14 cellular contexts compared by ENCODE assay signal in the genomic region with DNA sequence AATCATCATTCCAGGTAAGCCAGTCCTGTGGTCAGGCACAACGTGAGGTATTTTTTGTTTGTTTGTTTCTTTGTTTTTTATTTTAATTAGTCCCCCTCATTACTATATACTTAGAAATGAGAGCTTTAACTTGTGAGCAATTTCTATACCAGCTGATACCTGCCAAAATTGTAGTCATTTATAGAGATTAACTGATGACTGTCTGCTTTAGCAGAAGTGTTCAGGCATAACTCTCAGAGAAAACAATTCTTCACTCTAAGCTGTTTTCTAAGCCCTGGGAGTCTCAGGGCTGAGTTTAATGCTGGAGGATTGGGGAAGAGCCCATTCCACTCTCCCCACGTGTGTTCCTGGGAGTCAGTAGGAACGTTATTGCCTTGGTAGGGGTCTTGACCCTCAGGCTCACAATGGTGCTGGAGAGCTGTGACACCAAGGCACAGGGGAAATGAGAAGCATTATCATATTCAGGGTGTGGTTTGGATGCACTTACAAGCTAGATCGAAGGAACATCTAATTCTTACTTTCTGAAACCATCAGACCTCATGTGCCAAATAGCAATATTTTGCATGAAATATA.
A peak's percentile ranks its signal among the peaks of the same experiment; 100 is the strongest.
DNase-seq lines count a peak whose midpoint lies in the region; ATAC-seq, FAIRE-seq and TF ChIP-seq lines count a peak whose summit lies in the region.
"Had no signal": no experiment of that assay in that cellular context is flagged by ENCODE, and none has a peak within 500 bp of the region (broad histone marks: within the 10 kb centered on the region; RNA-seq: fewer than 3 reads in every experiment).

No MANE protein-coding gene starts in this region.

- no peak for TF ChIP-seq RAD21 in K562 (CRISPR knock-in tag; conservative IDR thresholded peaks at IDR 0.05 in 1 of 2, IDR thresholded peaks at IDR 0.05 in 1 of 2)

- 65% methylated on average over 4 of the region's 4 CpGs for WGBS in K562 (ENCODE audit: insufficient coverage, low coverage, missing lambda C conversion rate)
- 17% methylated on average over 4 of the region's 4 CpGs for WGBS in right lobe of liver (ENCODE audit: insufficient coverage, low coverage, low lambda C conversion rate, missing lambda C conversion rate)
- WGBS in thyroid gland, 2 donors = 35 to 39% methylated on average over 4 of the region's 4 CpGs

- H3K27ac ChIP-seq in K562 (ENCODE audit: extremely low read depth, low read depth, low read length) (no peak overlapping the region), right lobe of liver (peak overlapping the region in 2 of 3 donors; percentile 71 to 86), thyroid gland (peak overlapping the region; percentile 79 to 90 (median 88))

- no TSS peak for BruUV-seq in K562 (replicated peaks; lab: Mats Ljungman, UMichigan)

- no peaks in the 10 kb centered on the region for H3K27me3 Mint-ChIP-seq in endothelial cell (ENCODE audit: unreplicated experiment)

- no peak overlapping the region for H3K9ac ChIP-seq in K562 (ENCODE audit: insufficient read depth in 1 of 2, low read depth in 2 of 2, low read length in 2 of 2)

- TF ChIP-seq POLR2A in NB4 (IDR thresholded peaks at IDR 0.05; ENCODE audit: extremely low read depth, insufficient read length) = no peak
- TF ChIP-seq POLR2A in K562 (conservative IDR thresholded peaks at IDR 0.05) = no peak
- peak; percentile 0 for TF ChIP-seq POLR2A in right lobe of liver (IDR thresholded peaks at IDR 0.05)
- no peak for TF ChIP-seq POLR2A in thyroid gland (IDR thresholded peaks at IDR 0.05)

- no peak overlapping the region for H3K4me2 ChIP-seq in K562 (ENCODE audit: insufficient read depth, low read length)

- FAIRE-seq in K562 (lab: Jason Lieb, UNC) = peak; percentile 37

- no peaks in the 10 kb centered on the region for H3K9me3 Mint-ChIP-seq in endothelial cell (ENCODE audit: unreplicated experiment)
- H3K9me3 Mint-ChIP-seq: H9 had no signal

- no peak for DNase-seq in NB4 (ENCODE audit: low read depth)
- no peak for DNase-seq in K562 (ENCODE audit: extremely low read depth in 1 of 4, low spot score in 3 of 4)
- no peak for DNase-seq in right lobe of liver
- no peak for DNase-seq in thyroid gland
- no peak for DNase-seq in kidney tubule cell (ENCODE audit: low spot score)
- no peak for DNase-seq in endothelial cell (ENCODE audit: low spot score)
- DNase-seq: activated naive CD4-positive, alpha-beta T cell treated with anti-CD3 and anti-CD28 coated beads, Interleukin-2, amount 50 U/mL, for 16 hours; DMS 273 treated with DMSO at 0.1 percent for 48 hours; H9; mesendoderm; NCI-H1694; stimulated activated CD4-positive, alpha-beta T cell treated with anti-CD3 and anti-CD28 coated beads, Interleukin-4, amount 100 ng/mL, for 4 hours had no signal

- no peaks in the 10 kb centered on the region for H4K20me1 ChIP-seq in K562 (replicated peaks; ENCODE audit: control insufficient read depth, insufficient read depth, low read length)

- CTCF ChIA-PET in K562 (lab: Yijun Ruan, JAX; ENCODE audit: low intra/inter-chr PET ratio) = no interaction called here

- no peak overlapping the region for H3K4me3 Mint-ChIP-seq in endothelial cell (ENCODE audit: unreplicated experiment)
- H3K4me3 Mint-ChIP-seq: H9 had no signal

- H3K9me1 ChIP-seq in K562 (ENCODE audit: control insufficient read depth, insufficient read depth, low read length) = no peaks in the 10 kb centered on the region

- H3K9me3 ChIP-seq in K562 (replicated peaks; ENCODE audit: control insufficient read depth, insufficient read depth, low read depth, low read length) = no peaks in the 10 kb centered on the region
- no peaks in the 10 kb centered on the region for H3K9me3 ChIP-seq in right lobe of liver
- no peaks in the 10 kb centered on the region for H3K9me3 ChIP-seq in thyroid gland

- POLR2A ChIA-PET in K562 (lab: Yijun Ruan, JAX) = interaction anchor here (0.6 to 1.5 kb wide), 7 partner anchors 9 to 1222 kb away, joined by 3 to 4 read pairs (median 3); no protein-coding TSS in a partner anchor

- no peaks in the 10 kb centered on the region for H3K36me3 Mint-ChIP-seq in endothelial cell (ENCODE audit: low read depth, unreplicated experiment)

- no peak for TF ChIP-seq EP300 in K562 (IDR thresholded peaks at IDR 0.05; ENCODE audit: low read length)

- no peak overlapping the region for H2AFZ ChIP-seq in K562 (ENCODE audit: low read depth, low read length)

- no peak for ATAC-seq in K562
- ATAC-seq in right lobe of liver = no peak
- ATAC-seq in GM21825 (IDR thresholded peaks at IDR 0.05; ENCODE audit: unreplicated experiment) = no peak
- no peak for ATAC-seq in HG02885 (IDR thresholded peaks at IDR 0.05; ENCODE audit: poor library complexity, unreplicated experiment)

- H3K4me1 Mint-ChIP-seq in endothelial cell (ENCODE audit: unreplicated experiment) = peaks cover 8% of the 10 kb centered on the region

- no peak for TF ChIP-seq CTCF in NB4 (IDR thresholded peaks at IDR 0.05; ENCODE audit: low read depth, low read length)
- TF ChIP-seq CTCF in K562 (IDR thresholded peaks at IDR 0.05 in 2 of 3, conservative IDR thresholded peaks at IDR 0.05 in 1 of 3; ENCODE audit: insufficient read depth in 2 of 3, low read depth in 1 of 3, low read length in 3 of 3) = no peak
- TF ChIP-seq CTCF in right lobe of liver (IDR thresholded peaks at IDR 0.05) = no peak
- TF ChIP-seq CTCF in thyroid gland (IDR thresholded peaks at IDR 0.05) = no peak
- no peak for TF ChIP-seq CTCF in endothelial cell (IDR thresholded peaks at IDR 0.05; ENCODE audit: unreplicated experiment)

- H3K27ac Mint-ChIP-seq in endothelial cell (ENCODE audit: unreplicated experiment) = no peak overlapping the region

- H3K4me3 ChIP-seq in NB4 (ENCODE audit: low read depth, low read length) = peak overlapping the region; percentile 39
- H3K4me3 ChIP-seq in K562 = no peak overlapping the region
- peak overlapping the region; percentile 6 to 46 (median 14) for H3K4me3 ChIP-seq in right lobe of liver
- no peak overlapping the region for H3K4me3 ChIP-seq in thyroid gland (replicated peaks in 1 of 3)

- H3K27me3 ChIP-seq in K562 (ENCODE audit: control insufficient read depth in 2 of 2, insufficient read depth in 2 of 2, low read length in 2 of 2) (no peaks in the 10 kb centered on the region), right lobe of liver (no peaks in the 10 kb centered on the region), thyroid gland (no peaks in the 10 kb centered on the region)

- H3K36me3 ChIP-seq in K562 (ENCODE audit: control insufficient read depth, insufficient read depth, low read length) = peaks cover 86% of the 10 kb centered on the region
- peaks cover 0 to 5% (median 0%) of the 10 kb centered on the region in 4 donors for H3K36me3 ChIP-seq in right lobe of liver
- H3K36me3 ChIP-seq in thyroid gland = no peaks in the 10 kb centered on the region

- H3K79me2 ChIP-seq in K562 (ENCODE audit: control insufficient read depth, insufficient read depth, low read length) = peaks cover 5% of the 10 kb centered on the region; the same call in 1 of the 3 replicates

- H3K4me1 ChIP-seq in K562 (replicated peaks in 1 of 2; ENCODE audit: control insufficient read depth in 2 of 2, insufficient read depth in 2 of 2, low read length in 2 of 2) = no peaks in the 10 kb centered on the region
- H3K4me1 ChIP-seq in right lobe of liver = peaks cover 0 to 33% (median 5%) of the 10 kb centered on the region in 4 donors
- H3K4me1 ChIP-seq in thyroid gland = peaks cover 29 to 55% of the 10 kb centered on the region in 2 donors

- in situ Hi-C loops in K562 (cut with MboI) = no loop called here

- intact Hi-C loops in K562 (cut with micrococcal nuclease) (no loop called here), right lobe of liver (cut with DNase I) (no loop called here), thyroid gland (cut with DNase I) (no loop called here)

TF ChIP-seq in K562, 482 proteins besides CTCF, POLR2A, EP300 and RAD21:
- no peak for TF ChIP-seq MBD2 (IDR thresholded peaks at IDR 0.05; ENCODE audit: borderline replicate concordance, low read depth)
- TF ChIP-seq CHCHD3 (CRISPR knock-in tag; IDR thresholded peaks at IDR 0.05) = no peak
- TF ChIP-seq PTRF (tag; IDR thresholded peaks at IDR 0.05) = no peak

Comparison
In these comparisons a context has a peak if more than half of its experiments do, and no peak if none do; other contexts are left out.
1. H3K4me3 ChIP-seq: peak in NB4 (single experiment) and right lobe of liver (3 of 3); none in K562 (single experiment) and thyroid gland (0 of 3).